In the genomic region with DNA sequence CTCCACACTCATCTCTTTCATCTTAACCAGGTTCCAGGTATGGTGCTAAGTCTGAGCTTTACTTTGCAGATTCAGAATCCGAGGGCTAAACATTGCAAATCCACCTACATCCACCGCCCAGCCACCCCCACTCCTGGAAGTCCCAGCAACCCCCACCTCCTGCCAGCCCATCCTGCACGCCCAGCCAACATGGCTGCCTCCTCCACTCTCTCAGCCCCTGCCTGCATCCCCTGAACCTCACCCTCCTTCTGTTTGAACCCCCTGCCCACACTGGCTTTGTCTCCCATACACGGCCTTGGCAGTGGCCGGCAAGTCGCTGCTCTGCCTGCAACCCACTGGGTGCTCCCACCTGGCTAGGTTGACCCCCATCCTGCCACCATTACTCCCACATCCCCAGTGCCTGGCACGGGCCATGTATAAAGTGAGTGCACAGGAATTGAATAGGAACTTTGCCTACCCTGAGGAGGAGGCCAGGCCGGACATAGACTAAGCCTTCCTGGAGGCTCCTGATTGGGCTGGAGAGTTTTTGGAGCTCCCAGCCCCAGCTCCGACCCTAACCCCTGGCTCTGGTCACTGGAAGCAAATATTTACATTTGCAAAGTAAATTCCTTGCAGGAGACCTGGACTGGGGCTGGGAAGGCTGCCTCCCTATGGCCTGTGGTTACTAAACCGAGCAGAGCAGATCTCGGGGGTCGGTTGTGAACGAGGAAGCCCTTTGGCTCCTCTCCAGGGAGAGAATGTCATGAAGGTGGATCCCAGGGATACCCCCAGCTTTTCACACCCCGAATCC, we compare ENCODE assay signal across 25 cellular contexts. TPM values are rescaled to one million over a fixed set of nuclear protein-coding genes. Genes with fewer than 3 reads are reported as not detected.
DNase-seq lines count a peak whose midpoint lies in the region; ATAC-seq and TF ChIP-seq lines count a peak whose summit lies in the region.
"Had no signal": no experiment of that assay in that cellular context is flagged by ENCODE, and none has a peak within 500 bp of the region (broad histone marks: within the 10 kb centered on the region; RNA-seq: fewer than 3 reads in every experiment).

No MANE protein-coding gene starts in this region.

- intact Hi-C loops in psoas muscle (cut with DNase I): no loop called here

- peaks cover 18% of the 10 kb centered on the region for H3K36me3 Mint-ChIP-seq in nephron progenitor cell (ENCODE audit: low read depth)
- H3K36me3 Mint-ChIP-seq: activated CD4-positive, alpha-beta memory T cell treated with anti-CD3 and anti-CD28 coated beads for 36 hours; CD14-positive monocyte had no signal

- no peaks in the 10 kb centered on the region for H3K9me3 Mint-ChIP-seq in nephron progenitor cell
- H3K9me3 Mint-ChIP-seq: activated CD4-positive, alpha-beta memory T cell treated with anti-CD3 and anti-CD28 coated beads for 36 hours; CD14-positive monocyte had no signal

- H3K36me3 ChIP-seq in psoas muscle (ENCODE audit: insufficient read depth in 1 of 2, low read depth in 1 of 2): no peaks in the 10 kb centered on the region
- H3K36me3 ChIP-seq: vagina, WERI-Rb-1 had no signal

- no peak overlapping the region for H3K4me3 ChIP-seq in psoas muscle
- H3K4me3 ChIP-seq: vagina had no signal

- no peaks in the 10 kb centered on the region for H3K4me1 ChIP-seq in psoas muscle
- H3K4me1 ChIP-seq: parathyroid adenoma had no signal

- no peak for ATAC-seq in psoas muscle
- ATAC-seq: esophagus mucosa, Right ventricle myocardium inferior had no signal

- WGBS in psoas muscle, 3 donors: 84 to 92% (median 91%) methylated on average over 14 of the region's 14 CpGs

- H3K27me3 Mint-ChIP-seq in nephron progenitor cell (ENCODE audit: low read depth, poor library complexity): peaks cover 4% of the 10 kb centered on the region
- H3K27me3 Mint-ChIP-seq: activated CD4-positive, alpha-beta memory T cell treated with anti-CD3 and anti-CD28 coated beads for 36 hours had no signal

- H3K4me1 Mint-ChIP-seq in nephron progenitor cell: peaks cover 36% of the 10 kb centered on the region

- DNase-seq in HuH-7 (ENCODE audit: low spot score) (peak; percentile 97), erythroblast (lab: John Stamatoyannopoulos, UW) (no peak), nephron progenitor cell (no peak), midbrain (lab: John Stamatoyannopoulos, UW) (no peak), psoas muscle (no peak), NCI-H146 treated with DMSO at 0.1 percent for 48 hours (lab: John Stamatoyannopoulos, UW; ENCODE audit: unreplicated experiment) (no peak)
- no peak for DNase-seq in activated CD4-positive, alpha-beta T cell treated with anti-CD3 and anti-CD28 coated beads, Interleukin-2, amount 50 U/mL, for 1 hour
- DNase-seq: activated CD4-positive, alpha-beta memory T cell treated with anti-CD3 and anti-CD28 coated beads for 36 hours; activated naive CD4-positive, alpha-beta T cell; activated T-cell treated with anti-CD3 and anti-CD28 coated beads for 4 hours; amygdala; caudate nucleus; Karpas-422; NCI-H1092 treated with DMSO at 0.1 percent for 48 hours; NCI-H2107; NCI-H524 treated with DMSO at 0.1 percent for 48 hours; stimulated activated CD4-positive, alpha-beta T cell treated with anti-CD3 and anti-CD28 coated beads, Interleukin-4, amount 100 ng/mL, for 1 hour; T-helper 1 cell; WERI-Rb-1 had no signal

- H3K4me3 Mint-ChIP-seq in nephron progenitor cell: peak overlapping the region; percentile 2
- H3K4me3 Mint-ChIP-seq: activated CD4-positive, alpha-beta memory T cell treated with anti-CD3 and anti-CD28 coated beads for 36 hours had no signal

- H3K9me3 ChIP-seq in psoas muscle: no peaks in the 10 kb centered on the region
- H3K9me3 ChIP-seq: vagina had no signal

- peak; percentile 33 for TF ChIP-seq POLR2A in erythroblast (IDR thresholded peaks at IDR 0.05; ENCODE audit: low read length)

- peaks cover 0 to 4% (median 0%) of the 10 kb centered on the region in 3 donors for H3K27me3 ChIP-seq in psoas muscle (ENCODE audit: insufficient read depth in 3 of 3, low read length in 2 of 3)
- H3K27me3 ChIP-seq: vagina had no signal

- H3K27ac Mint-ChIP-seq in nephron progenitor cell: peak overlapping the region; percentile 98
- H3K27ac Mint-ChIP-seq: activated CD4-positive, alpha-beta memory T cell treated with anti-CD3 and anti-CD28 coated beads for 36 hours had no signal

- H3K27ac ChIP-seq in C4-2B: peak overlapping the region; percentile 52
- no peak overlapping the region for H3K27ac ChIP-seq in psoas muscle
- H3K27ac ChIP-seq: parathyroid adenoma, vagina, WERI-Rb-1 had no signal

- TF ChIP-seq CTCF in C4-2B (conservative IDR thresholded peaks at IDR 0.05): no peak
- no peak for TF ChIP-seq CTCF in nephron progenitor cell (IDR thresholded peaks at IDR 0.05)
- TF ChIP-seq CTCF in psoas muscle (IDR thresholded peaks at IDR 0.05): no peak

RNA-seq across cellular contexts. Expression of gene EMID1, which starts 14.4 kb away (rescaled TPM):
- 1 to 10 TPM in 2 of 4 donors, under 1 TPM in 2; 0.34 to 1.3 (median 0.73) TPM for total RNA-seq in psoas muscle
- under 1 TPM; 0.13 to 0.59 (median 0.58) TPM for polyA plus RNA-seq in psoas muscle
- total RNA-seq: activated CD4-positive, alpha-beta memory T cell treated with anti-CD3 and anti-CD28 coated beads for 36 hours had no signal
- polyA plus RNA-seq: CD14-positive monocyte had no signal

RNA-seq across cellular contexts. Expression of gene RHBDD3, which starts 47.7 kb away (rescaled TPM):
- total RNA-seq in psoas muscle: 10 to 100 TPM; 10.6 to 26.7 (median 16.2) TPM
- polyA plus RNA-seq in psoas muscle: 10 to 100 TPM; 20.3 to 36.5 (median 32.4) TPM

RNA-seq across cellular contexts. Expression of gene EWSR1, which starts 48.0 kb away (rescaled TPM):
- 100 to 1,000 TPM in 3 of 4 donors, 10 to 100 TPM in 1; 78.5 to 230 (median 156) TPM for total RNA-seq in psoas muscle
- 100 to 1,000 TPM; 108 to 152 (median 127) TPM for polyA plus RNA-seq in psoas muscle
